ENCODE assay signal across 6 cellular contexts in genomic region chr12:57765698-57766463, GRCh38. TPM values are rescaled to one million over a fixed set of nuclear protein-coding genes. Genes with fewer than 3 reads are reported as not detected.
DNase-seq lines count a peak whose midpoint lies in the region; ATAC-seq and TF ChIP-seq lines count a peak whose summit lies in the region.

No MANE protein-coding gene starts in this region.

- H3K4me2 ChIP-seq in MM.1S (ENCODE audit: low read depth, low read length) = peak overlapping the region; percentile 90; the same call in 1 of the 2 replicates

- TF ChIP-seq CTCF in MM.1S (IDR thresholded peaks at IDR 0.05; ENCODE audit: low read length) = no peak

- no peak for DNase-seq in MM.1S
- DNase-seq in skeletal muscle cell (ENCODE audit: low read depth) = no peak
- DNase-seq in NCI-H187 treated with DMSO at 0.1 percent for 48 hours (lab: John Stamatoyannopoulos, UW) = no peak
- DNase-seq in HT-29 (ENCODE audit: low spot score) = no peak

- no peaks in the 10 kb centered on the region for H3F3A ChIP-seq in MM.1S (ENCODE audit: insufficient read depth, low read length)

- peak overlapping the region; percentile 60; the same call in 1 of the 2 replicates for H3K4me3 ChIP-seq in MM.1S (ENCODE audit: low read length)
- H3K4me3 ChIP-seq in ectodermal cell (ENCODE audit: insufficient read depth, low read depth, low read length) = peak overlapping the region; percentile 14
- H3K4me3 ChIP-seq in skeletal muscle cell (ENCODE audit: low read depth, low read length) = peak overlapping the region; percentile 35

- H3K9me3 ChIP-seq in MM.1S (replicated peaks; ENCODE audit: insufficient read depth, low read length) (no peaks in the 10 kb centered on the region), ectodermal cell (ENCODE audit: control insufficient read depth, low read length) (no peaks in the 10 kb centered on the region)

- no peak overlapping the region for H3K9ac ChIP-seq in MM.1S (ENCODE audit: low read length)

- H3K27ac ChIP-seq in MM.1S (ENCODE audit: low read length) (no peak overlapping the region), ectodermal cell (ENCODE audit: insufficient read depth, low read depth, low read length, poor library complexity, severe bottlenecking) (no peak overlapping the region)

- no peaks in the 10 kb centered on the region for H4K20me1 ChIP-seq in MM.1S (ENCODE audit: insufficient read depth, low read length)

- H3K9me2 ChIP-seq in MM.1S (replicated peaks; ENCODE audit: insufficient read depth, low read length) = no peaks in the 10 kb centered on the region

- H3K27me3 ChIP-seq in MM.1S (replicated peaks; ENCODE audit: insufficient read depth, low read length) (peaks cover 34% of the 10 kb centered on the region), ectodermal cell (ENCODE audit: control insufficient read depth, insufficient read depth, low read length, poor library complexity, severe bottlenecking) (peaks cover 52% of the 10 kb centered on the region)

- peaks cover 8% of the 10 kb centered on the region; the same call in 1 of the 2 replicates for H3K4me1 ChIP-seq in MM.1S (ENCODE audit: low read length)
- peaks cover 16% of the 10 kb centered on the region for H3K4me1 ChIP-seq in ectodermal cell (ENCODE audit: control insufficient read depth, insufficient read depth, low read length)

- peaks cover 6% of the 10 kb centered on the region for H3K79me2 ChIP-seq in MM.1S (ENCODE audit: low read length)

- ATAC-seq in HG02642 (IDR thresholded peaks at IDR 0.05; ENCODE audit: poor library complexity, unreplicated experiment) = no peak

- H2AFZ ChIP-seq in MM.1S (ENCODE audit: low read length) = no peak overlapping the region

- H3K36me3 ChIP-seq in MM.1S (replicated peaks; ENCODE audit: insufficient read depth, low read length) = no peaks in the 10 kb centered on the region; the same call in 1 of the 2 replicates
- no peaks in the 10 kb centered on the region for H3K36me3 ChIP-seq in ectodermal cell (ENCODE audit: control insufficient read depth, insufficient read depth, low read length)

- 6% methylated on average over 40 of the region's 40 CpGs for WGBS in ectodermal cell, 2 experiments

RNA-seq across cellular contexts. Expression of gene CYP27B1, which starts 1.0 kb away (rescaled TPM):
- 2.3 TPM for polyA plus RNA-seq in ectodermal cell (2013, experiment 1 of 4)
- polyA plus RNA-seq in ectodermal cell (2013, experiment 2 of 4) = 2.0 TPM
- 0.85 TPM for polyA plus RNA-seq in ectodermal cell (2013, experiment 3 of 4)
- 1.1 TPM for polyA plus RNA-seq in ectodermal cell (2013, experiment 4 of 4)
- total RNA-seq in HT-29 (2014; rRNA removed; shearing (Covaris generic)) = 7.0 and 11.0 TPM in 2 replicates

RNA-seq across cellular contexts. Expression of gene METTL1, which starts 6.0 kb away (rescaled TPM):
- 25.8 TPM for polyA plus RNA-seq in ectodermal cell (2013, experiment 1 of 4)
- polyA plus RNA-seq in ectodermal cell (2013, experiment 2 of 4) = 24.3 TPM
- 20.1 TPM for polyA plus RNA-seq in ectodermal cell (2013, experiment 3 of 4)
- 18.4 TPM for polyA plus RNA-seq in ectodermal cell (2013, experiment 4 of 4)
- total RNA-seq in HT-29 (2014; rRNA removed; shearing (Covaris generic)) = 25.7 and 34.0 TPM in 2 replicates

RNA-seq across cellular contexts. Expression of gene EEF1AKMT3, which starts 6.5 kb away (rescaled TPM):
- 6.6 TPM for polyA plus RNA-seq in ectodermal cell (2013, experiment 1 of 4)
- polyA plus RNA-seq in ectodermal cell (2013, experiment 2 of 4) = 5.0 TPM
- 4.8 TPM for polyA plus RNA-seq in ectodermal cell (2013, experiment 3 of 4)
- 5.5 TPM for polyA plus RNA-seq in ectodermal cell (2013, experiment 4 of 4)
- total RNA-seq in HT-29 (2014; rRNA removed; shearing (Covaris generic)) = 1.1 and 6.9 TPM in 2 replicates

RNA-seq across cellular contexts. Expression of gene MARCHF9, which starts 11.0 kb away (rescaled TPM):
- polyA plus RNA-seq in ectodermal cell (2013, experiment 1 of 4) = 13.2 TPM
- polyA plus RNA-seq in ectodermal cell (2013, experiment 2 of 4) = 14.9 TPM
- polyA plus RNA-seq in ectodermal cell (2013, experiment 3 of 4) = 10.8 TPM
- 12.8 TPM for polyA plus RNA-seq in ectodermal cell (2013, experiment 4 of 4)
- total RNA-seq in HT-29 (2014; rRNA removed; shearing (Covaris generic)) = 9.4 and 12.3 TPM in 2 replicates

RNA-seq across cellular contexts. Expression of gene CDK4, which starts 13.8 kb away (rescaled TPM):
- 202 TPM for polyA plus RNA-seq in ectodermal cell (2013, experiment 1 of 4)
- 214 TPM for polyA plus RNA-seq in ectodermal cell (2013, experiment 2 of 4)
- 156 TPM for polyA plus RNA-seq in ectodermal cell (2013, experiment 3 of 4)
- polyA plus RNA-seq in ectodermal cell (2013, experiment 4 of 4) = 145 TPM
- total RNA-seq in HT-29 (2014; rRNA removed; shearing (Covaris generic)) = 310 and 345 TPM in 2 replicates
